17 cellular contexts compared by ENCODE assay signal in the genomic region with DNA sequence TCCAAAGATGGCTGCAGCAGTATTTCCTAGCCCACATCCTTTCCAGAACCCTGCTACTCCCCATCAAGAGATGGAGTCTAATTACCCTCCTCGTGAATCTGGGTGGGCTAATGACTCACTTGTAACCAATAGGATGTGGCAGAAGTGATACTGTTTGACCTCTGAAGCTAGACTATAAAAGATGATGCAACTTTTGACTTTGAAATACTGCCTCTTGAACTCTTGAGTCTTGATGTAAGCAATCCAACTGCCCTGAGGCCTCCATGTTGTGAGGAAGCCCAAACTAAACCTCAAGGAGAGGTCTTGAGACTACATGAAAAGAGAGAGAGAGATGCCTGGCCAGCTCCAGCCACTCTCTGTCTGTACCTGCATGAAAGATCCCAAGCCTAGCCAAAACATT.
"Had no signal": no experiment of that assay in that cellular context is flagged by ENCODE, and none has a peak within 500 bp of the region (broad histone marks: within the 10 kb centered on the region; RNA-seq: fewer than 3 reads in every experiment).

No MANE protein-coding gene starts in this region.

- H3K9me3 Mint-ChIP-seq: activated B cell treated with CpG ODN at 0.5 μM for 24 hours; activated naive CD4-positive, alpha-beta T cell treated with anti-CD3 and anti-CD28 coated beads, Interleukin-2, amount 50 U/mL, for 72 hours; T-helper 1 cell treated with Interleukin-12 subunit alpha and Interleukin-12 subunit beta and Interleukin-4 antibody, amounts not matched to agents 30 μg/mL and 1 μg/mL, for 36 hours had no signal

- H3K27ac Mint-ChIP-seq: activated B cell treated with CpG ODN at 0.5 μM for 24 hours; activated CD4-positive, alpha-beta T cell treated with anti-CD3 and anti-CD28 coated beads, Interleukin-2, amount 10 ng/mL, durations not matched to agents 24 days and 14 days; activated naive CD4-positive, alpha-beta T cell treated with anti-CD3 and anti-CD28 coated beads, Interleukin-2, amount 50 U/mL, for 72 hours; T-helper 1 cell treated with Interleukin-12 subunit alpha and Interleukin-12 subunit beta and Interleukin-4 antibody, amounts not matched to agents 30 μg/mL and 1 μg/mL, for 36 hours had no signal

- ATAC-seq: activated naive CD4-positive, alpha-beta T cell treated with anti-CD3 and anti-CD28 coated beads, Interleukin-2, amount 50 U/mL, for 72 hours; foreskin keratinocyte; left ventricle myocardium superior had no signal

- DNase-seq: activated B cell treated with CpG ODN at 0.5 μM for 24 hours; activated CD4-positive, alpha-beta T cell treated with anti-CD3 and anti-CD28 coated beads, Interleukin-2, amount 10 ng/mL, durations not matched to agents 24 days and 14 days; activated effector memory CD4-positive, alpha-beta T cell treated with Interleukin-2 at 50 U/mL for 16 hours; activated T-cell treated with anti-CD3 and anti-CD28 coated beads, Interleukin-2, amount 50 U/mL, for 1 hour; aorta; esophagus squamous epithelium; foreskin keratinocyte; head of caudate nucleus; kidney; left ventricle myocardium superior; mesenchymal stem cell; stimulated activated CD4-positive, alpha-beta T cell treated with anti-CD3 and anti-CD28 coated beads, Interleukin-12 subunit alpha, Interleukin-12 subunit beta, amount 100 ng/mL, for 4 hours; stimulated activated naive CD4-positive, alpha-beta T cell treated with Interleukin-2 at 50 U/mL for 16 hours; upper lobe of left lung had no signal

- H3K4me1 Mint-ChIP-seq: activated B cell treated with CpG ODN at 0.5 μM for 24 hours; activated CD4-positive, alpha-beta T cell treated with anti-CD3 and anti-CD28 coated beads, Interleukin-2, amount 10 ng/mL, durations not matched to agents 24 days and 14 days had no signal

- H3K36me3 Mint-ChIP-seq: activated naive CD4-positive, alpha-beta T cell treated with anti-CD3 and anti-CD28 coated beads, Interleukin-2, amount 50 U/mL, for 72 hours had no signal

- H3K27me3 Mint-ChIP-seq: activated B cell treated with CpG ODN at 0.5 μM for 24 hours; activated CD4-positive, alpha-beta T cell treated with anti-CD3 and anti-CD28 coated beads, Interleukin-2, amount 10 ng/mL, durations not matched to agents 24 days and 14 days had no signal

- H3K4me3 Mint-ChIP-seq: activated B cell treated with CpG ODN at 0.5 μM for 24 hours; activated CD4-positive, alpha-beta T cell treated with anti-CD3 and anti-CD28 coated beads, Interleukin-2, amount 10 ng/mL, durations not matched to agents 24 days and 14 days; neural crest cell; T-helper 1 cell treated with Interleukin-12 subunit alpha and Interleukin-12 subunit beta and Interleukin-4 antibody, amounts not matched to agents 30 μg/mL and 1 μg/mL, for 36 hours had no signal
